In genomic region chrX:18151157-18151556, GRCh38 we compare ENCODE assay signal across 29 cellular contexts.
"Had no signal": no experiment of that assay in that cellular context is flagged by ENCODE, and none has a peak within 500 bp of the region (broad histone marks: within the 10 kb centered on the region; RNA-seq: fewer than 3 reads in every experiment).

No MANE protein-coding gene starts in this region.

- H3K27me3 ChIP-seq: adrenal gland, cardiac muscle cell had no signal

- H3K36me3 ChIP-seq: adrenal gland, breast epithelium, cardiac muscle cell, WERI-Rb-1 had no signal

- H3K4me1 ChIP-seq: adrenal gland, breast epithelium had no signal

- ATAC-seq: activated CD4-positive, CD25-positive, alpha-beta regulatory T cell treated with anti-CD3 and anti-CD28 coated beads, Interleukin-2, amount 50 U/mL, for 24 hours; activated CD8-positive, alpha-beta memory T cell treated with anti-CD3 and anti-CD28 coated beads, Interleukin-2, amount 10 ng/mL, durations not matched to agents 7 days and 5 days; activated CD8-positive, alpha-beta T cell treated with anti-CD3 and anti-CD28 coated beads, Interleukin-2, amount 10 ng/mL, durations not matched to agents 7 days and 5 days; activated naive CD8-positive, alpha-beta T cell treated with anti-CD3 and anti-CD28 coated beads, Interleukin-2, amount 50 U/mL, for 24 hours; esophagus mucosa; T-helper 17 cell had no signal

- DNase-seq: activated B cell treated with CpG ODN at 0.5 μM for 24 hours; activated CD4-positive, alpha-beta T cell treated with anti-CD3 and anti-CD28 coated beads for 48 hours; activated CD4-positive, alpha-beta T cell treated with anti-CD3 and anti-CD28 coated beads, Interleukin-2, amount 50 U/mL, for 1 hour; activated CD4-positive, alpha-beta T cell treated with anti-CD3 and anti-CD28 coated beads, Interleukin-2, amount 50 U/mL, for 48 hours; activated CD8-positive, alpha-beta memory T cell treated with anti-CD3 and anti-CD28 coated beads, Interleukin-2, amount 10 ng/mL, durations not matched to agents 7 days and 5 days; activated CD8-positive, alpha-beta memory T cell treated with anti-CD3 and anti-CD28 coated beads, Interleukin-2, amount 50 U/mL, for 4 hours; activated CD8-positive, alpha-beta T cell treated with anti-CD3 and anti-CD28 coated beads, Interleukin-2, amount 10 ng/mL, durations not matched to agents 7 days and 5 days; activated effector memory CD4-positive, alpha-beta T cell treated with anti-CD3 and anti-CD28 coated beads, Interleukin-2, amount 50 U/mL, for 16 hours; activated naive CD4-positive, alpha-beta T cell treated with anti-CD3 and anti-CD28 coated beads for 36 hours; activated naive CD8-positive, alpha-beta T cell treated with anti-CD3 and anti-CD28 coated beads for 36 hours; activated naive CD8-positive, alpha-beta T cell treated with anti-CD3 and anti-CD28 coated beads, Interleukin-2, amount 50 U/mL, for 24 hours; activated T-cell treated with anti-CD3 and anti-CD28 coated beads, Interleukin-2, amount 50 U/mL, for 1 hour; activated T-cell treated with anti-CD3 and anti-CD28 coated beads, Interleukin-2, amount 50 U/mL, for 48 hours; adrenal gland; amygdala; aorta; dorsolateral prefrontal cortex; effector memory CD4-positive, alpha-beta T cell; endodermal cell; foreskin fibroblast; T-helper 1 cell; T-helper 17 cell; T1000; WERI-Rb-1 had no signal

- H3K9me3 ChIP-seq: adrenal gland, breast epithelium had no signal

- H3K4me3 ChIP-seq: adrenal gland, breast epithelium, cardiac muscle cell, coronary artery, dorsolateral prefrontal cortex had no signal

- H3K27ac ChIP-seq: adrenal gland, breast epithelium, cardiac muscle cell, coronary artery, dorsolateral prefrontal cortex, WERI-Rb-1 had no signal
